In the genomic region with DNA sequence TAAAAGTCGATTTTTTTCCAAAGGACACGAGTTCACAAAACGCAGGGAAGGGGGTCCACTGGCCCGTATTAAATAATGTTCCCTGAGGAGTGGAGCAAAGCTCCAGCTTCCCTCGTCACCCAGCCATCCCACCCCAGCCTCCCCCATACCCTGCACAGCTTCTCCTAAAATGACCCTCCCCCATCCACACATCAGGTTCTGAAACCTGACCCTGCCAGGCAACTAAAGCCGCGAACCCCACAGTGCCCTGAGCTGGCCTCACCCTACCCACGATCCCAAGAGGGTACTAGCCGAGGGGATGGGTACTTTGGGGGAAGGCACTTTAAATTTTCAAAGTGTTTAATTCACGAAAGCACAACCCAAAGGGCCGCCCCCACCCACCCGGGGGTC, we compare ENCODE assay signal across 8 cellular contexts.
DNase-seq lines count a peak whose midpoint lies in the region; ATAC-seq lines count a peak whose summit lies in the region.

No MANE protein-coding gene starts in this region.

- no peaks in the 10 kb centered on the region for H3K9me3 ChIP-seq in neuron (ENCODE audit: low read length)

- peak overlapping the region; percentile 81 for H3K4me3 Mint-ChIP-seq in activated naive CD4-positive, alpha-beta T cell treated with anti-CD3 and anti-CD28 coated beads, Interleukin-2, amount 50 U/mL, for 24 hours

- H3K36me3 Mint-ChIP-seq in activated naive CD4-positive, alpha-beta T cell treated with anti-CD3 and anti-CD28 coated beads, Interleukin-2, amount 50 U/mL, for 24 hours, result no peaks in the 10 kb centered on the region

- peak overlapping the region; percentile 76 for H3K27ac ChIP-seq in epithelial cell of prostate

- H3K36me3 ChIP-seq in neuron (ENCODE audit: insufficient read depth, low read length), result no peaks in the 10 kb centered on the region

- no peak for DNase-seq in activated naive CD4-positive, alpha-beta T cell treated with Interleukin-2 at 50 U/mL for 16 hours
- peak; percentile 20 for DNase-seq in RKO (ENCODE audit: low spot score)
- DNase-seq in epithelial cell of prostate (ENCODE audit: low read depth, low spot score), result no peak
- no peak for DNase-seq in stimulated activated naive CD4-positive, alpha-beta T cell (lab: John Stamatoyannopoulos, UW)
- DNase-seq in NCI-H187 treated with DMSO at 0.1 percent for 48 hours (lab: John Stamatoyannopoulos, UW), result no peak

- H3K27me3 Mint-ChIP-seq in activated naive CD4-positive, alpha-beta T cell treated with anti-CD3 and anti-CD28 coated beads, Interleukin-2, amount 50 U/mL, for 24 hours, result no peaks in the 10 kb centered on the region

- H3K4me1 Mint-ChIP-seq in activated naive CD4-positive, alpha-beta T cell treated with anti-CD3 and anti-CD28 coated beads, Interleukin-2, amount 50 U/mL, for 24 hours, result peaks cover 20% of the 10 kb centered on the region

- H3K4me3 ChIP-seq in neuron (ENCODE audit: low read length), result peak overlapping the region; percentile 54

- H3K4me1 ChIP-seq in neuron (ENCODE audit: insufficient read depth, low read length), result peaks cover 2% of the 10 kb centered on the region

- H3K27ac Mint-ChIP-seq in activated naive CD4-positive, alpha-beta T cell treated with anti-CD3 and anti-CD28 coated beads, Interleukin-2, amount 50 U/mL, for 24 hours, result no peak overlapping the region

- H3K9me3 Mint-ChIP-seq in activated naive CD4-positive, alpha-beta T cell treated with anti-CD3 and anti-CD28 coated beads, Interleukin-2, amount 50 U/mL, for 24 hours, result no peaks in the 10 kb centered on the region

- ATAC-seq in GM18520 (IDR thresholded peaks at IDR 0.05; ENCODE audit: unreplicated experiment), result no peak

- peak overlapping the region; percentile 41 for H2AFZ ChIP-seq in neuron (ENCODE audit: low read depth, low read length)

- no peaks in the 10 kb centered on the region for H3K27me3 ChIP-seq in neuron (ENCODE audit: insufficient read depth, low read length)
